8 cellular contexts compared by ENCODE assay signal in the genomic region with DNA sequence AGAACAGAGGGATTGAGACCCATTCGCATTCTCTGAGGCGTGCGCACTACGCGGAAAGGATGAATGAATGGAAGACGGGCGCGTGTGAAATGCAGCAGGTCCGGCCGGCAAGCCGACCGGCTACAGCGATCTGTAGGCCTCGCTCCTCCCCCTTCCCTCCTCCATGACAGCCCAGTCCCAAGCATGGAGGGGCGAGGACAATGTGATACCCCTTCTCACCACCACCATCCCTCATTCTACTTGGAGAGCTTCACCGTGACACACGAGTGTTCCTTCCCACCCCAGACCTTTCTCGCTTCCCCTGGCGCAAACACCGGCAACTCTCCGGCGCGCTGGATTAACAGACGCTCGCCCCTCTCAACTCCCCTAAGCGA. TPM values are rescaled to one million over a fixed set of nuclear protein-coding genes. Genes with fewer than 3 reads are reported as not detected.
DNase-seq lines count a peak whose midpoint lies in the region; ATAC-seq lines count a peak whose summit lies in the region.

No MANE protein-coding gene starts in this region.

- peak overlapping the region; percentile 99 for H3K27ac Mint-ChIP-seq in activated CD4-positive, alpha-beta memory T cell treated with anti-CD3 and anti-CD28 coated beads for 36 hours

- peaks cover 16% of the 10 kb centered on the region for H3K36me3 Mint-ChIP-seq in activated CD4-positive, alpha-beta memory T cell treated with anti-CD3 and anti-CD28 coated beads for 36 hours

- POLR2A ChIA-PET in activated CD4-positive, alpha-beta memory T cell treated with anti-CD3 and anti-CD28 coated beads for 36 hours (lab: Charles Lee) = interaction anchor here (0.6 to 4.1 kb wide), 16 partner anchors 11 to 667 kb away, joined by 3 to 53 read pairs (median 4); a partner anchor contains a TSS

- intact Hi-C loops in activated CD4-positive, alpha-beta memory T cell treated with anti-CD3 and anti-CD28 coated beads for 36 hours (cut with micrococcal nuclease) = loop anchor here (1.0 to 5.0 kb wide), 5 partner anchors 161 to 579 kb away; a partner anchor contains a TSS

- H3K27me3 Mint-ChIP-seq in activated CD4-positive, alpha-beta memory T cell treated with anti-CD3 and anti-CD28 coated beads for 36 hours = no peaks in the 10 kb centered on the region

- ATAC-seq in GM18907 (IDR thresholded peaks at IDR 0.05; ENCODE audit: unreplicated experiment) (peak; percentile 43), HG03139 (IDR thresholded peaks at IDR 0.05; ENCODE audit: unreplicated experiment) (peak; percentile 37)

- no peaks in the 10 kb centered on the region for H3K9me3 Mint-ChIP-seq in activated CD4-positive, alpha-beta memory T cell treated with anti-CD3 and anti-CD28 coated beads for 36 hours

- peak overlapping the region; percentile 88 for H3K4me3 Mint-ChIP-seq in activated CD4-positive, alpha-beta memory T cell treated with anti-CD3 and anti-CD28 coated beads for 36 hours

- CTCF ChIA-PET in activated CD4-positive, alpha-beta memory T cell treated with anti-CD3 and anti-CD28 coated beads for 36 hours (lab: Charles Lee) = interaction anchor here (0.7 to 5.0 kb wide), 6 partner anchors 11 to 461 kb away, joined by 3 to 39 read pairs (median 5); a partner anchor contains a TSS

- H3K4me1 Mint-ChIP-seq in activated CD4-positive, alpha-beta memory T cell treated with anti-CD3 and anti-CD28 coated beads for 36 hours (ENCODE audit: low read depth) = peaks cover 40% of the 10 kb centered on the region

- DNase-seq in AG20443 (ENCODE audit: low spot score) (peak; percentile 82), NCI-H526 (lab: John Stamatoyannopoulos, UW) (peak; percentile 65 to 83), lung microvascular endothelial cell (ENCODE audit: low read depth in 2 of 2) (peak; percentile 84 to 85)
- peak; percentile 83 for DNase-seq in activated CD4-positive, alpha-beta memory T cell treated with anti-CD3 and anti-CD28 coated beads for 36 hours
- peak; percentile 42 for DNase-seq in effector CD4-positive, alpha-beta T cell
- peak; percentile 52 for DNase-seq in stimulated activated CD8-positive, alpha-beta memory T cell treated with anti-CD3 and anti-CD28 coated beads, Interleukin-12 subunit alpha, Interleukin-12 subunit beta, amount 100 ng/mL, for 24 hours (ENCODE audit: extremely low read depth)

RNA-seq across cellular contexts. Expression of a gene that starts 0.8 kb away (rescaled TPM):
- total RNA-seq in activated CD4-positive, alpha-beta memory T cell treated with anti-CD3 and anti-CD28 coated beads for 36 hours = 100 to 1,000 TPM; 121 to 124 TPM
- total RNA-seq in lung microvascular endothelial cell = 109 and 123 TPM in 2 replicates

Comparison
In these comparisons a context has a peak if more than half of its experiments do, and no peak if none do; other contexts are left out.
1. Peak in every context shown above with its lines: DNase-seq and ATAC-seq.